12 cellular contexts compared by ENCODE assay signal in genomic region chr1:160623860-160624259, GRCh38. TPM values are rescaled to one million over a fixed set of nuclear protein-coding genes. Genes with fewer than 3 reads are reported as not detected.
DNase-seq lines count a peak whose midpoint lies in the region; ATAC-seq and TF ChIP-seq lines count a peak whose summit lies in the region.
"Had no signal": no experiment of that assay in that cellular context is flagged by ENCODE, and none has a peak within 500 bp of the region (broad histone marks: within the 10 kb centered on the region; RNA-seq: fewer than 3 reads in every experiment).

No MANE protein-coding gene starts in this region.

- peak overlapping the region; percentile 8 for H4K5ac ChIP-seq in mesendoderm (ENCODE audit: low read length)

- no peak overlapping the region for H3K4me2 ChIP-seq in mesendoderm (ENCODE audit: low read length)

- H3K18ac ChIP-seq in mesendoderm (ENCODE audit: low read length): peak overlapping the region; percentile 19

- H3K4me1 ChIP-seq in mesendoderm (ENCODE audit: control insufficient read depth, low read depth, low read length): peaks cover 2% of the 10 kb centered on the region

- H3K9me3 Mint-ChIP-seq in T-cell: peaks cover 0 to 3% (median 3%) of the 10 kb centered on the region in 3 donors

- POLR2A ChIA-PET in T-cell (lab: Charles Lee): interaction anchor here (0.6 to 1.0 kb wide), 2 partner anchors 8 to 12 kb away, joined by 3 to 8 read pairs; no protein-coding TSS in a partner anchor

- intact Hi-C loops in left colon (cut with DNase I, micrococcal nuclease): no loop called here

- H3K27me3 Mint-ChIP-seq in T-cell: no peaks in the 10 kb centered on the region

- DNase-seq in GM10266 (ENCODE audit: extremely low spot score) (peak; percentile 42), GM20000 (ENCODE audit: low spot score) (peak; percentile 24), T-cell (no peak), mesendoderm (no peak), left colon (no peak), DMS 273 treated with DMSO at 0.1 percent for 48 hours (lab: John Stamatoyannopoulos, UW) (no peak), hypothalamus (lab: John Stamatoyannopoulos, UW) (no peak), kidney glomerular epithelial cell (lab: John Stamatoyannopoulos, UW) (no peak)
- DNase-seq: aorta, dermis blood vessel endothelial cell had no signal

- H2BK5ac ChIP-seq in mesendoderm (ENCODE audit: low read length): no peak overlapping the region

- no peak overlapping the region for H3K23ac ChIP-seq in mesendoderm (ENCODE audit: low read length)

- no peak for TF ChIP-seq CTCF in GM10266 (IDR thresholded peaks at IDR 0.05; ENCODE audit: control insufficient read depth, insufficient read depth, low read depth, missing control alignments)
- no peak for TF ChIP-seq CTCF in GM20000 (IDR thresholded peaks at IDR 0.05; ENCODE audit: extremely low read depth, missing control alignments)

- H3K9ac ChIP-seq in mesendoderm (ENCODE audit: low read length): no peak overlapping the region

- H3K36me3 Mint-ChIP-seq in T-cell: peaks cover 69% of the 10 kb centered on the region

- H4K8ac ChIP-seq in mesendoderm (ENCODE audit: low read depth, low read length): no peak overlapping the region

- peak overlapping the region; percentile 30 for H3K56ac ChIP-seq in mesendoderm (ENCODE audit: low read length)

- H3K4ac ChIP-seq in mesendoderm (ENCODE audit: low read depth, low read length): no peak overlapping the region

- no peaks in the 10 kb centered on the region for H3K79me1 ChIP-seq in mesendoderm (ENCODE audit: low read length)

- CTCF ChIA-PET in T-cell (lab: Charles Lee): interaction anchor here in 1 of 2 donors (2.5 kb wide), 1 partner anchor 51 kb away, joined by 9 read pairs; no protein-coding TSS in a partner anchor

- ATAC-seq in T-cell (replicated peaks in 1 of 4) (no peak), left colon (no peak)

- no peak overlapping the region for H2AK5ac ChIP-seq in mesendoderm (ENCODE audit: low read length)

- no peak overlapping the region for H3K4me3 ChIP-seq in mesendoderm (ENCODE audit: low read length)
- H3K4me3 ChIP-seq: tibial nerve had no signal

- H3K27ac ChIP-seq in mesendoderm (ENCODE audit: low read depth, low read length): no peak overlapping the region

- H2BK120ac ChIP-seq in mesendoderm (ENCODE audit: low read depth, low read length): no peak overlapping the region

- H3K4me3 Mint-ChIP-seq in T-cell: peak overlapping the region in 2 of 3 donors; percentile 16 to 55

- H3K36me3 ChIP-seq in mesendoderm (ENCODE audit: control insufficient read depth, insufficient read depth, low read length): no peaks in the 10 kb centered on the region
- H3K36me3 ChIP-seq: tibial nerve had no signal

- H3K4me1 Mint-ChIP-seq in T-cell: peaks cover 87 to 94% (median 93%) of the 10 kb centered on the region in 3 donors

- WGBS in mesendoderm (ENCODE audit: extremely low coverage, insufficient coverage, low lambda C conversion rate): no CpG with 5 or more reads among the region's 1 CpG

- H2BK15ac ChIP-seq in mesendoderm (replicated peaks; ENCODE audit: low read depth): no peak overlapping the region

- H3K79me2 ChIP-seq in mesendoderm (ENCODE audit: control insufficient read depth, insufficient read depth, low read length): no peaks in the 10 kb centered on the region

- H3K27me3 ChIP-seq in mesendoderm (ENCODE audit: insufficient read depth, low read length, poor library complexity): no peaks in the 10 kb centered on the region
- H3K27me3 ChIP-seq: tibial nerve had no signal

- H3K27ac Mint-ChIP-seq in T-cell: peak overlapping the region; percentile 96 to 98

RNA-seq across cellular contexts. Expression of gene SLAMF1, which starts 23.0 kb away (rescaled TPM):
- total RNA-seq in T-cell: 10 to 100 TPM; 19.4 to 38.7 (median 30.7) TPM
- 0.10 TPM for polyA plus RNA-seq in mesendoderm (2013, experiment 1 of 2)
- 0.11 TPM for polyA plus RNA-seq in mesendoderm (2013, experiment 2 of 2)
- total RNA-seq in left colon: 1 to 10 TPM in 1 of 2 donors, under 1 TPM in 1; 0.92 to 2.0 TPM
- total RNA-seq: dermis blood vessel endothelial cell, osteocyte had no signal
- polyA plus RNA-seq: aorta had no signal

RNA-seq across cellular contexts. Expression of gene CD84, which starts 44.6 kb away (rescaled TPM):
- 10 to 100 TPM; 47.5 to 97.4 (median 51.8) TPM for total RNA-seq in T-cell
- not detected for polyA plus RNA-seq in mesendoderm (2013, experiment 1 of 2)
- polyA plus RNA-seq in mesendoderm (2013, experiment 2 of 2): not detected
- total RNA-seq in left colon: 1 to 10 TPM; 2.1 to 6.2 TPM
- total RNA-seq: dermis blood vessel endothelial cell, osteocyte had no signal

Comparison
In these comparisons a context has a peak if more than half of its experiments do, and no peak if none do; other contexts are left out.
1. DNase-seq: peak in GM10266 (single experiment) and GM20000 (single experiment); none in T-cell (0 of 34), mesendoderm (single experiment), left colon (0 of 2), DMS 273 treated with DMSO at 0.1 percent for 48 hours (single experiment), hypothalamus (0 of 51) and kidney glomerular epithelial cell (single experiment).
2. RNA of gene SLAMF1, which starts 23.0 kb away (total RNA-seq): 19.4 to 38.7 TPM in T-cell; 0.92 to 2.0 TPM in left colon; every median in the first group is over 4 times any median in the second.
3. RNA of gene CD84, which starts 44.6 kb away (total RNA-seq): 47.5 to 97.4 TPM in T-cell; 2.1 to 6.2 TPM in left colon; every median in the first group is over 4 times any median in the second.